11 cellular contexts compared by ENCODE assay signal in the genomic region with DNA sequence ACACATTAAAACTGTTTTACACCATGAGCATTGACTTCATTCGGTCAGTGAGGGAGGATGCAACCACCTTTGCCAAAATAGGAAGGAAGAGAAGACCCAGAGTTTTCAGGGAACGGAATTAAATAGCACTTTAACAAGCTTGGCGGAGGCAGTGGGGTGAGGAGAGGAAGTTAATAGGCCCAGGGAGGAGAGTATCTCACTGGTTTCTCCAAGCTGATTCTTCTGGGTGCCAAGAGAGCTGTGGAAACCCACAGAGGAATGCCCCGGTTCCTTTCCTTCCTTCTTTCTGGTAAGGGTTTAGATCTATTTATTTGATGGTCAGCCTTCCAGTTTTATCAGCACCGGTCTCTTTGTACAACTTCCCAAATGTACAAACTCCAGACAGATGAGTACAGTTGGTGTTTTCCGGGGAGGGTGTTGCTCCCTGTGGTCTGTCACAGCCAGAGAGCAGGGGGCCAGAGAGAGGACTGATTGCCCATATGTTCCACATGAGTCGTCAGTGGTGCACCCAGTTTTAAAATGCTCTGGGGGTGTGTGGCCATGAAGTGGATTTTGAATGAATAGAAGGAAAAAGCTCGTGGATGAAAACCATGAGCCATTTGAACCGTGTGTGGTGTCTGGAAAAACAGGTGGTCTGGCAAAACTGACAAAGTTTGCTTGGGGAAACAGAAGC. TPM values are rescaled to one million over a fixed set of nuclear protein-coding genes. Genes with fewer than 3 reads are reported as not detected.
DNase-seq lines count a peak whose midpoint lies in the region; ATAC-seq and TF ChIP-seq lines count a peak whose summit lies in the region.
"Had no signal": no experiment of that assay in that cellular context is flagged by ENCODE, and none has a peak within 500 bp of the region (broad histone marks: within the 10 kb centered on the region; RNA-seq: fewer than 3 reads in every experiment).

No MANE protein-coding gene starts in this region.

- no peaks in the 10 kb centered on the region for H3K4me1 ChIP-seq in transverse colon

- peak overlapping the region; percentile 97 for H3K27ac Mint-ChIP-seq in activated naive CD4-positive, alpha-beta T cell treated with anti-CD3 and anti-CD28 coated beads for 36 hours
- peak overlapping the region; percentile 88 for H3K27ac Mint-ChIP-seq in activated CD4-positive, alpha-beta T cell treated with anti-CD3 and anti-CD28 coated beads, Interleukin-2, amount 10 ng/mL, durations not matched to agents 7 days and 5 days
- peak overlapping the region; percentile 89 to 98 (median 96) for H3K27ac Mint-ChIP-seq in immature natural killer cell

- H3K4me3 Mint-ChIP-seq in activated naive CD4-positive, alpha-beta T cell treated with anti-CD3 and anti-CD28 coated beads for 36 hours, result peak overlapping the region; percentile 64
- H3K4me3 Mint-ChIP-seq in activated CD4-positive, alpha-beta T cell treated with anti-CD3 and anti-CD28 coated beads, Interleukin-2, amount 10 ng/mL, durations not matched to agents 7 days and 5 days, result peak overlapping the region; percentile 67
- peak overlapping the region; percentile 77 to 87 (median 83) for H3K4me3 Mint-ChIP-seq in immature natural killer cell

- 63 to 70% methylated on average over 6 to 9 of the region's 9 CpGs for WGBS in transverse colon (ENCODE audit: low coverage in 1 of 2), 2 donors

- H3K4me1 Mint-ChIP-seq in activated naive CD4-positive, alpha-beta T cell treated with anti-CD3 and anti-CD28 coated beads for 36 hours (ENCODE audit: low read depth), result peaks cover 99% of the 10 kb centered on the region
- H3K4me1 Mint-ChIP-seq in activated CD4-positive, alpha-beta T cell treated with anti-CD3 and anti-CD28 coated beads, Interleukin-2, amount 10 ng/mL, durations not matched to agents 7 days and 5 days, result peaks cover 100% of the 10 kb centered on the region
- peaks cover 0 to 100% of the 10 kb centered on the region in 2 donors for H3K4me1 Mint-ChIP-seq in immature natural killer cell

- H3K36me3 Mint-ChIP-seq in activated naive CD4-positive, alpha-beta T cell treated with anti-CD3 and anti-CD28 coated beads for 36 hours (ENCODE audit: low read depth), result peaks cover 33% of the 10 kb centered on the region
- H3K36me3 Mint-ChIP-seq in activated CD4-positive, alpha-beta T cell treated with anti-CD3 and anti-CD28 coated beads, Interleukin-2, amount 10 ng/mL, durations not matched to agents 7 days and 5 days (ENCODE audit: low read depth), result peaks cover 70% of the 10 kb centered on the region
- peaks cover 0 to 7% (median 5%) of the 10 kb centered on the region in 3 donors for H3K36me3 Mint-ChIP-seq in immature natural killer cell

- H3K4me3 ChIP-seq in transverse colon, result no peak overlapping the region
- H3K4me3 ChIP-seq: SK-N-MC had no signal

- in situ Hi-C loops in transverse colon (cut with MboI; ENCODE audit: low pct_ligation_motif_present in 1 of 4, low pct_unique_long_range_greater_than_20kb in 1 of 4, low sequenced_read_pairs in 3 of 4), result no loop called here

- no peak for TF ChIP-seq CTCF in transverse colon (IDR thresholded peaks at IDR 0.05)

- intact Hi-C loops in activated naive CD4-positive, alpha-beta T cell treated with anti-CD3 and anti-CD28 coated beads for 36 hours (cut with micrococcal nuclease), result no loop called here
- intact Hi-C loops in transverse colon (cut with DNase I; ENCODE audit: low total_unique reads), result no loop called here

- H3K27me3 ChIP-seq in transverse colon, result no peaks in the 10 kb centered on the region

- H3K27me3 Mint-ChIP-seq in activated naive CD4-positive, alpha-beta T cell treated with anti-CD3 and anti-CD28 coated beads for 36 hours (ENCODE audit: low read depth), result no peaks in the 10 kb centered on the region
- no peaks in the 10 kb centered on the region for H3K27me3 Mint-ChIP-seq in activated CD4-positive, alpha-beta T cell treated with anti-CD3 and anti-CD28 coated beads, Interleukin-2, amount 10 ng/mL, durations not matched to agents 7 days and 5 days
- peaks cover 0 to 37% (median 15%) of the 10 kb centered on the region in 3 donors for H3K27me3 Mint-ChIP-seq in immature natural killer cell (ENCODE audit: low read depth in 3 of 3)

- H3K9me3 Mint-ChIP-seq in activated naive CD4-positive, alpha-beta T cell treated with anti-CD3 and anti-CD28 coated beads for 36 hours, result peaks cover 8% of the 10 kb centered on the region
- H3K9me3 Mint-ChIP-seq in activated CD4-positive, alpha-beta T cell treated with anti-CD3 and anti-CD28 coated beads, Interleukin-2, amount 10 ng/mL, durations not matched to agents 7 days and 5 days, result peaks cover 7% of the 10 kb centered on the region
- no peaks in the 10 kb centered on the region for H3K9me3 Mint-ChIP-seq in immature natural killer cell

- DNase-seq in activated naive CD4-positive, alpha-beta T cell treated with anti-CD3 and anti-CD28 coated beads for 36 hours, result peak; percentile 48
- DNase-seq in activated naive CD4-positive, alpha-beta T cell (lab: John Stamatoyannopoulos, UW), result no peak
- DNase-seq in activated CD4-positive, alpha-beta T cell treated with anti-CD3 and anti-CD28 coated beads, Interleukin-2, amount 10 ng/mL, durations not matched to agents 7 days and 5 days, result no peak
- DNase-seq in immature natural killer cell (peak in 2 of 3 donors; percentile 42 to 52), transverse colon (no peak), COLO668 (lab: John Stamatoyannopoulos, UW; ENCODE audit: unreplicated experiment) (no peak), NCI-H1092 (lab: John Stamatoyannopoulos, UW) (no peak)
- DNase-seq: NCI-H2171 treated with DMSO at 0.1 percent for 48 hours; stimulated activated CD4-positive, alpha-beta T cell treated with anti-CD3 and anti-CD28 coated beads, Interleukin-2, amount 100 ng/mL, for 48 hours had no signal

- H3K27ac ChIP-seq in transverse colon, result peak overlapping the region; percentile 7 to 37 (median 20)
- H3K27ac ChIP-seq: SK-N-MC had no signal

- H3K9me3 ChIP-seq in transverse colon, result no peaks in the 10 kb centered on the region

- TF ChIP-seq EP300 in transverse colon (IDR thresholded peaks at IDR 0.05; ENCODE audit: low read depth), result no peak

- no peak for TF ChIP-seq POLR2A in transverse colon (IDR thresholded peaks at IDR 0.05)

- H3K36me3 ChIP-seq in transverse colon, result no peaks in the 10 kb centered on the region

- POLR2A ChIA-PET in activated CD4-positive, alpha-beta T cell treated with anti-CD3 and anti-CD28 coated beads, Interleukin-2, amount 10 ng/mL, durations not matched to agents 7 days and 5 days (lab: Charles Lee), result no interaction called here

- ATAC-seq in GM18907 (IDR thresholded peaks at IDR 0.05; ENCODE audit: unreplicated experiment), result no peak

- CTCF ChIA-PET in activated naive CD4-positive, alpha-beta T cell treated with anti-CD3 and anti-CD28 coated beads for 36 hours (lab: Charles Lee), result interaction anchor here (0.7 to 2.0 kb wide), 6 partner anchors 15 to 490 kb away, joined by 3 to 15 read pairs (median 4); no protein-coding TSS in a partner anchor
- CTCF ChIA-PET in activated CD4-positive, alpha-beta T cell treated with anti-CD3 and anti-CD28 coated beads, Interleukin-2, amount 10 ng/mL, durations not matched to agents 7 days and 5 days (lab: Charles Lee), result interaction anchor here (1.3 to 1.7 kb wide), 3 partner anchors 10 to 35 kb away, joined by 3 to 8 read pairs (median 5); no protein-coding TSS in a partner anchor

RNA-seq across cellular contexts. Expression of a gene that starts 26.5 kb away (rescaled TPM):
- total RNA-seq in activated naive CD4-positive, alpha-beta T cell treated with anti-CD3 and anti-CD28 coated beads for 36 hours, result 100 to 1,000 TPM; 149 to 158 TPM
- 100 to 1,000 TPM; 244 to 293 TPM for total RNA-seq in activated CD4-positive, alpha-beta T cell treated with anti-CD3 and anti-CD28 coated beads, Interleukin-2, amount 10 ng/mL, durations not matched to agents 7 days and 5 days
- 100 to 1,000 TPM; 231 to 451 (median 335) TPM for polyA plus RNA-seq in immature natural killer cell
- total RNA-seq in transverse colon, result 10 to 100 TPM; 12.4 to 38.9 (median 27.0) TPM

Comparison
In these comparisons a context has a peak if more than half of its experiments do, and no peak if none do; other contexts are left out.
1. DNase-seq: peak in activated naive CD4-positive, alpha-beta T cell treated with anti-CD3 and anti-CD28 coated beads for 36 hours (single experiment) and immature natural killer cell (2 of 3); none in activated naive CD4-positive, alpha-beta T cell (0 of 4), activated CD4-positive, alpha-beta T cell treated with anti-CD3 and anti-CD28 coated beads, Interleukin-2, amount 10 ng/mL, durations not matched to agents 7 days and 5 days (single experiment), transverse colon (single experiment), COLO668 (single experiment) and NCI-H1092 (single experiment).
2. Peak in every context shown above with its lines, with median percentiles within 50 percentile points of each other: H3K27ac Mint-ChIP-seq and H3K4me3 Mint-ChIP-seq.